1 cellular context compared by ENCODE assay signal in genomic region chr4:3179126-3179706, GRCh38.
TF ChIP-seq lines count a peak whose summit lies in the region.

No MANE protein-coding gene starts in this region.

TF ChIP-seq in H1, 55 proteins besides CTCF, POLR2A, EP300 and RAD21 (continued from another document):
- TF ChIP-seq FOSL1 (IDR thresholded peaks at IDR 0.05; ENCODE audit: insufficient read depth, low read depth, low read length) (no peak), CHD1 (IDR thresholded peaks at IDR 0.05; ENCODE audit: low read depth, low read length) (no peak), E2F6 (IDR thresholded peaks at IDR 0.05) (no peak), RNF2 (IDR thresholded peaks at IDR 0.05; ENCODE audit: borderline replicate concordance, low read depth, low read length, missing control alignments, poor library complexity, severe bottlenecking) (no peak), CTBP2 (IDR thresholded peaks at IDR 0.05; ENCODE audit: borderline replicate concordance, insufficient read depth, insufficient read length, low read length) (no peak), CHD2 (IDR thresholded peaks at IDR 0.05; ENCODE audit: low read length) (no peak), SIX5 (IDR thresholded peaks at IDR 0.05; ENCODE audit: low read depth, low read length) (no peak), CBX8 (IDR thresholded peaks at IDR 0.05; ENCODE audit: borderline replicate concordance, low read depth, low read length) (no peak)
